In genomic region chr5:124262443-124262842, GRCh38 we compare ENCODE assay signal across 22 cellular contexts.
A peak's percentile ranks its signal among the peaks of the same experiment; 100 is the strongest.
DNase-seq lines count a peak whose midpoint lies in the region; ATAC-seq, FAIRE-seq and TF ChIP-seq lines count a peak whose summit lies in the region.
"Had no signal": no experiment of that assay in that cellular context is flagged by ENCODE, and none has a peak within 500 bp of the region (broad histone marks: within the 10 kb centered on the region; RNA-seq: fewer than 3 reads in every experiment).

No MANE protein-coding gene starts in this region.

- H3K27ac Mint-ChIP-seq in astrocyte (ENCODE audit: unreplicated experiment), result no peak overlapping the region
- H3K27ac Mint-ChIP-seq: activated CD4-positive, alpha-beta T cell treated with anti-CD3 and anti-CD28 coated beads, Interleukin-2, amount 10 ng/mL, durations not matched to agents 7 days and 5 days; naive B cell had no signal

- H2BK15ac ChIP-seq in neuronal stem cell (ENCODE audit: low read length), result no peak overlapping the region

- H2BK12ac ChIP-seq in neuronal stem cell (ENCODE audit: low read length), result no peak overlapping the region

- H3K4me2 ChIP-seq in astrocyte (ENCODE audit: low read length), result no peak overlapping the region
- H3K4me2 ChIP-seq in neuronal stem cell (ENCODE audit: insufficient read depth, low read length, poor library complexity, severe bottlenecking), result peak overlapping the region; percentile 53

- DNase-seq in astrocyte (ENCODE audit: low read depth), result peak; percentile 6
- peak; percentile 50 for DNase-seq in fibroblast of the conjunctiva (ENCODE audit: low read depth)
- DNase-seq in neuronal stem cell (ENCODE audit: low spot score), result no peak
- DNase-seq in suprapubic skin (ENCODE audit: low spot score in 2 of 2), result no peak
- DNase-seq in activated CD8-positive, alpha-beta memory T cell treated with anti-CD3 and anti-CD28 coated beads, Interleukin-2, amount 50 U/mL, for 48 hours, result no peak
- DNase-seq in psoas muscle, result no peak
- DNase-seq: activated CD4-positive, alpha-beta T cell treated with anti-CD3 and anti-CD28 coated beads, Interleukin-2, amount 10 ng/mL, durations not matched to agents 7 days and 5 days; aorta; Caco-2; cortex of kidney; MG63; naive B cell; NCI-H1436 treated with DMSO at 0.1 percent for 48 hours; NCI-H226; posterior cingulate gyrus; stimulated activated CD8-positive, alpha-beta memory T cell treated with anti-CD3 and anti-CD28 coated beads, Interleukin-4, amount 100 ng/mL, for 48 hours had no signal

- H3K36me3 ChIP-seq in HUES6 (ENCODE audit: control insufficient read depth, insufficient read depth, low read length), result no peaks in the 10 kb centered on the region
- no peaks in the 10 kb centered on the region for H3K36me3 ChIP-seq in astrocyte (ENCODE audit: insufficient read depth, low read length)
- no peaks in the 10 kb centered on the region for H3K36me3 ChIP-seq in neuronal stem cell (replicated peaks in 1 of 2; ENCODE audit: control insufficient read depth in 2 of 2, insufficient read depth in 2 of 2, low read length in 2 of 2)
- no peaks in the 10 kb centered on the region for H3K36me3 ChIP-seq in suprapubic skin
- H3K36me3 ChIP-seq in psoas muscle (ENCODE audit: insufficient read depth in 1 of 2, low read depth in 1 of 2), result no peaks in the 10 kb centered on the region
- H3K36me3 ChIP-seq: MG63, thoracic aorta had no signal

- H2AFZ ChIP-seq in astrocyte (ENCODE audit: low read depth, low read length), result no peak overlapping the region
- H2AFZ ChIP-seq in neuronal stem cell (ENCODE audit: low read length), result no peak overlapping the region

- no peak overlapping the region for H3K14ac ChIP-seq in neuronal stem cell (ENCODE audit: low read length)

- no peak overlapping the region for H3K18ac ChIP-seq in neuronal stem cell (ENCODE audit: low read length)

- no peak overlapping the region for H2BK120ac ChIP-seq in neuronal stem cell (ENCODE audit: low read depth, low read length)

- H3K9me3 ChIP-seq in HUES6 (ENCODE audit: control insufficient read depth, insufficient read depth, low read depth, low read length) (no peaks in the 10 kb centered on the region), astrocyte (ENCODE audit: insufficient read depth, low read depth, low read length) (no peaks in the 10 kb centered on the region), neuronal stem cell (replicated peaks in 1 of 2; ENCODE audit: control insufficient read depth in 2 of 2, insufficient read depth in 1 of 2, low read depth in 1 of 2, low read length in 2 of 2) (no peaks in the 10 kb centered on the region), suprapubic skin (no peaks in the 10 kb centered on the region), psoas muscle (no peaks in the 10 kb centered on the region)
- H3K9me3 ChIP-seq: Caco-2, MG63, thoracic aorta had no signal

- 0 out of 2 replicates have a peak overlapping the region, but pooled peaks have one; percentile 67 for H3K27ac ChIP-seq in HUES6 (ENCODE audit: low read depth, low read length)
- H3K27ac ChIP-seq in astrocyte (ENCODE audit: low read depth, low read length), result no peak overlapping the region
- H3K27ac ChIP-seq in neuronal stem cell (replicated peaks; ENCODE audit: low read length), result no peak overlapping the region
- no peak overlapping the region for H3K27ac ChIP-seq in suprapubic skin
- no peak overlapping the region for H3K27ac ChIP-seq in psoas muscle
- H3K27ac ChIP-seq: skin epidermis, thoracic aorta had no signal

- no peak for TF ChIP-seq POLR2A in suprapubic skin (IDR thresholded peaks at IDR 0.05)

- WGBS in neuronal stem cell (ENCODE audit: extremely low coverage in 2 of 2, insufficient read length in 2 of 2, insufficient replicate concordance in 1 of 2), 2 donors, result no CpG with 5 or more reads among the region's 7 CpGs
- WGBS in suprapubic skin, result 31% methylated on average over 7 of the region's 7 CpGs
- WGBS in psoas muscle, 3 donors, result 35 to 37% (median 36%) methylated on average over 7 of the region's 7 CpGs

- H4K8ac ChIP-seq in neuronal stem cell (ENCODE audit: low read depth, low read length), result no peak overlapping the region

- H3K4me1 Mint-ChIP-seq in astrocyte (ENCODE audit: low read depth, unreplicated experiment), result no peaks in the 10 kb centered on the region
- H3K4me1 Mint-ChIP-seq: activated CD4-positive, alpha-beta T cell treated with anti-CD3 and anti-CD28 coated beads, Interleukin-2, amount 10 ng/mL, durations not matched to agents 7 days and 5 days; naive B cell had no signal

- no peak for TF ChIP-seq EP300 in suprapubic skin (IDR thresholded peaks at IDR 0.05)

- H3K79me1 ChIP-seq in neuronal stem cell (ENCODE audit: low read depth, low read length), result no peaks in the 10 kb centered on the region

- FAIRE-seq in astrocyte (lab: Jason Lieb, UNC), result no peak
- FAIRE-seq: G401.6, islet of Langerhans had no signal

- no peak for ATAC-seq in HG02840 (IDR thresholded peaks at IDR 0.05; ENCODE audit: low FRiP score, unreplicated experiment)
- no peak for ATAC-seq in psoas muscle

- no peaks in the 10 kb centered on the region for H3K27me3 Mint-ChIP-seq in astrocyte (ENCODE audit: low read depth, unreplicated experiment)
- H3K27me3 Mint-ChIP-seq: activated CD4-positive, alpha-beta T cell treated with anti-CD3 and anti-CD28 coated beads, Interleukin-2, amount 10 ng/mL, durations not matched to agents 7 days and 5 days; naive B cell had no signal

- H3K27me3 ChIP-seq in HUES6 (ENCODE audit: control insufficient read depth, insufficient read depth, low read length), result no peaks in the 10 kb centered on the region
- peaks cover 7% of the 10 kb centered on the region for H3K27me3 ChIP-seq in astrocyte (ENCODE audit: insufficient read depth, low read length)
- no peaks in the 10 kb centered on the region for H3K27me3 ChIP-seq in neuronal stem cell (ENCODE audit: control insufficient read depth in 3 of 3, insufficient read depth in 3 of 3, low read depth in 1 of 3, low read length in 3 of 3)
- H3K27me3 ChIP-seq in suprapubic skin, result no peaks in the 10 kb centered on the region
- H3K27me3 ChIP-seq in psoas muscle (ENCODE audit: insufficient read depth in 3 of 3, low read length in 2 of 3), result no peaks in the 10 kb centered on the region
- H3K27me3 ChIP-seq: MG63 had no signal

- no peak overlapping the region for H4K91ac ChIP-seq in neuronal stem cell (ENCODE audit: low read depth, low read length, poor library complexity)

- TF ChIP-seq CTCF in astrocyte (IDR thresholded peaks at IDR 0.05; ENCODE audit: insufficient read depth, low read depth, low read length), result no peak
- TF ChIP-seq CTCF in suprapubic skin (IDR thresholded peaks at IDR 0.05), result no peak
- TF ChIP-seq CTCF in psoas muscle (IDR thresholded peaks at IDR 0.05), result no peak

- H3K79me2 ChIP-seq in astrocyte (ENCODE audit: insufficient read depth, low read length), result no peaks in the 10 kb centered on the region

- no peak overlapping the region for H3K9ac ChIP-seq in HUES6 (ENCODE audit: low read length)
- no peak overlapping the region for H3K9ac ChIP-seq in astrocyte (ENCODE audit: low read length)
- no peak overlapping the region for H3K9ac ChIP-seq in neuronal stem cell (ENCODE audit: low read depth, low read length, poor library complexity)

- no peaks in the 10 kb centered on the region for H4K20me1 ChIP-seq in astrocyte (ENCODE audit: insufficient read depth, low read length)

- H3K4me3 Mint-ChIP-seq in astrocyte (ENCODE audit: unreplicated experiment), result no peak overlapping the region
- H3K4me3 Mint-ChIP-seq: activated CD4-positive, alpha-beta T cell treated with anti-CD3 and anti-CD28 coated beads, Interleukin-2, amount 10 ng/mL, durations not matched to agents 7 days and 5 days; naive B cell had no signal

- H3K36me3 Mint-ChIP-seq in astrocyte (ENCODE audit: low read depth, unreplicated experiment), result no peaks in the 10 kb centered on the region
- H3K36me3 Mint-ChIP-seq: naive B cell had no signal

- H3K4me1 ChIP-seq in HUES6 (ENCODE audit: control insufficient read depth, insufficient read depth, low read length) (peaks cover 43% of the 10 kb centered on the region), astrocyte (ENCODE audit: insufficient read depth, low read length) (peaks cover 3% of the 10 kb centered on the region), neuronal stem cell (ENCODE audit: control insufficient read depth in 2 of 2, insufficient read depth in 1 of 2, low read depth in 1 of 2, low read length in 2 of 2) (peaks cover 20 to 37% of the 10 kb centered on the region in 2 donors), suprapubic skin (peaks cover 20% of the 10 kb centered on the region), psoas muscle (peaks cover 9% of the 10 kb centered on the region)

- intact Hi-C loops in psoas muscle (cut with DNase I), result no loop called here

- no peak overlapping the region for H2BK5ac ChIP-seq in neuronal stem cell (ENCODE audit: low read length)

- no peak overlapping the region for H3K23ac ChIP-seq in neuronal stem cell (ENCODE audit: low read depth, low read length, poor library complexity)

- no peaks in the 10 kb centered on the region for H3K9me3 Mint-ChIP-seq in astrocyte (ENCODE audit: unreplicated experiment)
- H3K9me3 Mint-ChIP-seq: activated CD4-positive, alpha-beta T cell treated with anti-CD3 and anti-CD28 coated beads, Interleukin-2, amount 10 ng/mL, durations not matched to agents 7 days and 5 days had no signal

- no peak overlapping the region for H3K4ac ChIP-seq in neuronal stem cell (ENCODE audit: low read length)

- H3K4me3 ChIP-seq in HUES6 (ENCODE audit: low read depth, low read length), result no peak overlapping the region
- H3K4me3 ChIP-seq in astrocyte (ENCODE audit: insufficient read depth, low read depth, low read length), result no peak overlapping the region
- H3K4me3 ChIP-seq in neuronal stem cell (ENCODE audit: low read length in 2 of 2), result no peak overlapping the region
- no peak overlapping the region for H3K4me3 ChIP-seq in suprapubic skin
- no peak overlapping the region for H3K4me3 ChIP-seq in psoas muscle
- H3K4me3 ChIP-seq: MG63, skin epidermis, thoracic aorta had no signal

- no peak overlapping the region for H2AK5ac ChIP-seq in neuronal stem cell (ENCODE audit: low read depth, low read length)

Comparison
In these comparisons a context has a peak if more than half of its experiments do, and no peak if none do; other contexts are left out.
1. DNase-seq: peak in astrocyte (single experiment) and fibroblast of the conjunctiva (single experiment); none in neuronal stem cell (single experiment), suprapubic skin (0 of 2), activated CD8-positive, alpha-beta memory T cell treated with anti-CD3 and anti-CD28 coated beads, Interleukin-2, amount 50 U/mL, for 48 hours (single experiment) and psoas muscle (0 of 2).